9 cellular contexts compared by ENCODE assay signal in the genomic region with DNA sequence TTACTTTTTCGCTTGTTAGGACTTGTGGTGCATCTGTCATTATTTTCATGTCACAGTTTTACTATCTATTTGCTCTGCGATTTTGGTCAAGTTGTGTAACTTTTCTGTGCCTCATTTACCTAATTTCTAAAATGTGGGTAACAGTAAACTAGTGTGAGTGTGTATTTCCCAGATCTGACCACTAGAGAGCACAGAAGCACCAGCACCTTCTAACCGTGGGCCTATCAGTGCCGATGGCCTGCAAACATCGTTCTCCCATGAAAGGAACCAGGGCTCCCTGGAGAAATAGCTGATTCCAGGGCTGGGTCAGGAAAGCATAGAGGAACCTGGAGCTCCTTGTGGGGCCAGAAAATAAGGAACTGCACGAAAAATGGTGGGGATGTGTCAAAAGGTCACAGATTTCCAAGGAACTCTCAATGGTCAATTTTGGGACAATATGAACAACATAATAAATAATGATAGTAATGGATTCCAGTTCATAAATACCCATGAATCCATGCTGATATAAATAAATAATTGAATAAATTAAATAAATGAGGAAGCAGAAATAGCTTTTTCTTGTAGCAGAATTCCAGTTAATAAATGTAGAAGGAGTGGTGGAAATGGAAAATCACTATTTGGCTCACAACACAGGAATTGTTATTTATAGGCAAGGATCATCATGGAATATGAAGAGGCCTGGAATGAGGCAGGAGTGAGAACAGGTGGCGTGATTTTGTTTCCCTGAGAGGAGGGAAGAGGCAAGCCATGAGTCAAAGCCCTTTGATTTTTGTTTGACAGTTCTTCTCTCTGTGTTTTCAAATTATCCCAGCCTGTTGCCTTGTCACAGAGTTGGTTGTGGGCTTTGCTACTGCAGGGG. TPM values are rescaled to one million over a fixed set of nuclear protein-coding genes. Genes with fewer than 3 reads are reported as not detected.
DNase-seq lines count a peak whose midpoint lies in the region; ATAC-seq, FAIRE-seq and TF ChIP-seq lines count a peak whose summit lies in the region.
"Had no signal": no experiment of that assay in that cellular context is flagged by ENCODE, and none has a peak within 500 bp of the region (broad histone marks: within the 10 kb centered on the region; RNA-seq: fewer than 3 reads in every experiment).

No MANE protein-coding gene starts in this region.

- POLR2A ChIA-PET in A549 (lab: Yijun Ruan, JAX) = no interaction called here
- POLR2A ChIA-PET in naive thymus-derived CD4-positive, alpha-beta T cell (lab: Charles Lee) = no interaction called here

- peaks cover 0 to 9% (median 4%) of the 10 kb centered on the region in 7 donors for H3K4me1 Mint-ChIP-seq in naive thymus-derived CD4-positive, alpha-beta T cell

- DNase-seq in A549 (ENCODE audit: low read depth in 1 of 2, low spot score in 1 of 2) (peak; percentile 76 to 95), G401 (ENCODE audit: low spot score) (peak; percentile 86), LoVo (ENCODE audit: low spot score) (peak; percentile 59), SW480 (ENCODE audit: low spot score) (peak; percentile 76), esophagus muscularis mucosa (ENCODE audit: extremely low spot score) (no peak)
- DNase-seq in naive thymus-derived CD4-positive, alpha-beta T cell = peak in 3 of 9 donors; percentile 4 to 26 (median 17)

- no peaks in the 10 kb centered on the region for H3K4me1 ChIP-seq in A549
- H3K4me1 ChIP-seq in esophagus muscularis mucosa = peaks cover 6 to 14% (median 9%) of the 10 kb centered on the region in 4 donors
- H3K4me1 ChIP-seq in naive thymus-derived CD4-positive, alpha-beta T cell (ENCODE audit: control insufficient read depth in 2 of 2, insufficient read depth in 2 of 2, low read length in 2 of 2) = no peaks in the 10 kb centered on the region

- H3K36me3 Mint-ChIP-seq in naive thymus-derived CD4-positive, alpha-beta T cell = no peaks in the 10 kb centered on the region

- peak overlapping the region in 1 of 9 donors; percentile 42 for H3K27ac Mint-ChIP-seq in naive thymus-derived CD4-positive, alpha-beta T cell

- no peak for TF ChIP-seq EP300 in A549 (IDR thresholded peaks at IDR 0.05)
- TF ChIP-seq EP300 in esophagus muscularis mucosa (IDR thresholded peaks at IDR 0.05) = no peak

- H3K4me3 Mint-ChIP-seq in naive thymus-derived CD4-positive, alpha-beta T cell = no peak overlapping the region

- H3K27ac ChIP-seq in A549 = no peak overlapping the region
- H3K27ac ChIP-seq in esophagus muscularis mucosa (replicated peaks in 1 of 4) = no peak overlapping the region
- H3K27ac ChIP-seq in naive thymus-derived CD4-positive, alpha-beta T cell (ENCODE audit: low read depth, low read length) = no peak overlapping the region

- intact Hi-C loops in esophagus muscularis mucosa (cut with DNase I) = no loop called here
- intact Hi-C loops in naive thymus-derived CD4-positive, alpha-beta T cell (cut with micrococcal nuclease) = no loop called here

- TF ChIP-seq RAD21 in A549 (conservative IDR thresholded peaks at IDR 0.05 in 1 of 2, IDR thresholded peaks at IDR 0.05 in 1 of 2) = peak; percentile 77 to 78

- no peak overlapping the region for H3K4me3 ChIP-seq in A549
- H3K4me3 ChIP-seq in esophagus muscularis mucosa = no peak overlapping the region
- H3K4me3 ChIP-seq in naive thymus-derived CD4-positive, alpha-beta T cell (ENCODE audit: low read length) = no peak overlapping the region

- whole genome bisulfite sequencing in A549 (ENCODE audit: missing lambda C conversion rate) = 11% methylated on average over 7 of the region's 7 CpGs
- WGBS in esophagus muscularis mucosa = 22% methylated on average over 7 of the region's 7 CpGs

- no peaks in the 10 kb centered on the region for H3K36me3 ChIP-seq in esophagus muscularis mucosa
- H3K36me3 ChIP-seq in naive thymus-derived CD4-positive, alpha-beta T cell (ENCODE audit: control insufficient read depth in 2 of 3, insufficient read depth in 3 of 3, low read length in 3 of 3) = no peaks in the 10 kb centered on the region

- TF ChIP-seq POLR2A in A549 (IDR thresholded peaks at IDR 0.05; ENCODE audit: low read length) (no peak), esophagus muscularis mucosa (IDR thresholded peaks at IDR 0.05; ENCODE audit: low read depth) (no peak), GM18505 (IDR thresholded peaks at IDR 0.05; ENCODE audit: borderline replicate concordance, extremely low read depth, insufficient read depth, insufficient read length) (no peak)

- peak; percentile 79 to 91 for ATAC-seq in A549
- ATAC-seq in naive thymus-derived CD4-positive, alpha-beta T cell = peak; percentile 75
- ATAC-seq in GM18505 (IDR thresholded peaks at IDR 0.05; ENCODE audit: unreplicated experiment) = no peak
- no peak for ATAC-seq in HG03378 (IDR thresholded peaks at IDR 0.05; ENCODE audit: unreplicated experiment)

- CTCF ChIA-PET in A549 (lab: Yijun Ruan, JAX) = interaction anchor here (0.6 to 7.3 kb wide), 42 partner anchors 9 to 956 kb away, joined by 3 to 104 read pairs (median 4); partner anchors contain the start of gene CXCL17
- CTCF ChIA-PET in naive thymus-derived CD4-positive, alpha-beta T cell (lab: Charles Lee) = interaction anchor here (0.7 kb wide), 1 partner anchor 27 kb away, joined by 4 read pairs; no protein-coding TSS in a partner anchor

- peaks cover 5 to 24% (median 18%) of the 10 kb centered on the region in 5 donors for H3K27me3 Mint-ChIP-seq in naive thymus-derived CD4-positive, alpha-beta T cell

- no peaks in the 10 kb centered on the region for H3K9me3 Mint-ChIP-seq in naive thymus-derived CD4-positive, alpha-beta T cell

- FAIRE-seq in A549 (lab: Jason Lieb, UNC) = peak; percentile 100

- H3K9me3 ChIP-seq in A549 = no peaks in the 10 kb centered on the region
- H3K9me3 ChIP-seq in esophagus muscularis mucosa = no peaks in the 10 kb centered on the region
- no peaks in the 10 kb centered on the region for H3K9me3 ChIP-seq in naive thymus-derived CD4-positive, alpha-beta T cell (ENCODE audit: control insufficient read depth in 2 of 3, low read length in 3 of 3)

- no peak overlapping the region for H3K4me2 ChIP-seq in A549

- TF ChIP-seq CTCF in A549 (IDR thresholded peaks at IDR 0.05) (peak; percentile 81), esophagus muscularis mucosa (IDR thresholded peaks at IDR 0.05) (peak; percentile 45 to 65 (median 57))

- peaks cover 0 to 17% (median 0%) of the 10 kb centered on the region in 4 donors for H3K27me3 ChIP-seq in esophagus muscularis mucosa
- no peaks in the 10 kb centered on the region for H3K27me3 ChIP-seq in naive thymus-derived CD4-positive, alpha-beta T cell (ENCODE audit: control insufficient read depth in 2 of 2, insufficient read depth in 2 of 2, low read length in 2 of 2)

- in situ Hi-C loops in G401 (cut with HindIII; ENCODE audit: low sequenced_read_pairs) = no loop called here

TF ChIP-seq in A549, 52 proteins besides CTCF, POLR2A, EP300 and RAD21:
- TF ChIP-seq CBX8 (IDR thresholded peaks at IDR 0.05) (no peak), ZFP36 (IDR thresholded peaks at IDR 0.05; ENCODE audit: borderline replicate concordance, partially characterized antibody) (no peak), SMC3 (IDR thresholded peaks at IDR 0.05) (peak; percentile 65), RFX5 (IDR thresholded peaks at IDR 0.05) (no peak), SREBF2 (IDR thresholded peaks at IDR 0.05) (no peak), ZNF302 (CRISPR knock-in tag; IDR thresholded peaks at IDR 0.05) (no peak)
TF ChIP-seq in A549: peak in this region for 1.

RNA-seq across cellular contexts. Expression of gene CEACAM8, which starts 31.1 kb away (rescaled TPM):
- not detected in 2 replicates for polyA plus RNA-seq in A549 (2011; rRNA removed)
- not detected in 2 replicates for polyA plus RNA-seq in A549 (2012; cell fraction: cytosol; rRNA removed)
- not detected in 2 replicates for polyA plus RNA-seq in A549 (2012; cell fraction: nucleus; rRNA removed)
- not detected in 3 replicates for polyA plus RNA-seq in A549 (2017; fragmentation: RNase III; extraction: RNeasy Plus Mini Kit Qiagen cat#74134 plus additional on column Dnase treatment)
- not detected in 2 replicates for polyA minus RNA-seq in A549 (2011; rRNA and poly(A)+ RNA removed)
- total RNA-seq in G401 (2014; rRNA removed; shearing (Covaris generic)) = 0.61 and 2.7 TPM in 2 replicates
- under 1 TPM in 1 of 4 donors, not detected in 3; 0.17 TPM for total RNA-seq in esophagus muscularis mucosa
- total RNA-seq in naive thymus-derived CD4-positive, alpha-beta T cell = under 1 TPM in 1 of 5 experiments, not detected in 4; 0.59 TPM
- polyA plus RNA-seq in naive thymus-derived CD4-positive, alpha-beta T cell = not detected
- polyA plus RNA-seq: esophagus had no signal

RNA-seq across cellular contexts. Expression of gene CEACAM1, which starts 35.3 kb away (rescaled TPM):
- polyA plus RNA-seq in A549 (2011; rRNA removed) (8.9 and 10.1 TPM in 2 replicates), A549 (2017; fragmentation: RNase III; extraction: RNeasy Plus Mini Kit Qiagen cat#74134 plus additional on column Dnase treatment) (0.43 to 0.88 TPM (median 0.52 TPM) in 3 replicates)
- polyA plus RNA-seq in A549 (2012; cell fraction: cytosol; rRNA removed) = 0.54 and 0.87 TPM in 2 replicates
- 0.91 TPM in 2 replicates for polyA plus RNA-seq in A549 (2012; cell fraction: nucleus; rRNA removed)
- polyA minus RNA-seq in A549 (2011; rRNA and poly(A)+ RNA removed) = 5.6 and 6.7 TPM in 2 replicates
- 0.31 and 1.3 TPM in 2 replicates for total RNA-seq in G401 (2014; rRNA removed; shearing (Covaris generic))
- 1 to 10 TPM; 1.2 to 3.1 (median 1.7) TPM for total RNA-seq in esophagus muscularis mucosa
- total RNA-seq in naive thymus-derived CD4-positive, alpha-beta T cell = 10 to 100 TPM in 1 of 5 experiments, 1 to 10 TPM in 4; 2.5 to 46.6 (median 7.6) TPM
- polyA plus RNA-seq in naive thymus-derived CD4-positive, alpha-beta T cell = 1 to 10 TPM; 2.3 to 4.3 TPM

Comparison
In these comparisons a context has a peak if more than half of its experiments do, and no peak if none do; other contexts are left out.
1. ATAC-seq: peak in A549 (2 of 2) and naive thymus-derived CD4-positive, alpha-beta T cell (single experiment); none in GM18505 (single experiment) and HG03378 (single experiment).